ENCODE assay signal across 9 cellular contexts in genomic region chr10:16828114-16828568, GRCh38. TPM values are rescaled to one million over a fixed set of nuclear protein-coding genes. Genes with fewer than 3 reads are reported as not detected.
DNase-seq lines count a peak whose midpoint lies in the region; ATAC-seq and TF ChIP-seq lines count a peak whose summit lies in the region.
"Had no signal": no experiment of that assay in that cellular context is flagged by ENCODE, and none has a peak within 500 bp of the region (broad histone marks: within the 10 kb centered on the region; RNA-seq: fewer than 3 reads in every experiment).

No MANE protein-coding gene starts in this region.

- H3K9me3 ChIP-seq in naive thymus-derived CD4-positive, alpha-beta T cell (ENCODE audit: control insufficient read depth in 2 of 3, low read length in 3 of 3): peaks cover 0 to 1% (median 0%) of the 10 kb centered on the region in 3 experiments

- POLR2A ChIA-PET in naive thymus-derived CD4-positive, alpha-beta T cell (lab: Charles Lee): interaction anchor here (1.0 to 1.9 kb wide), 3 partner anchors 11 to 21 kb away, joined by 3 to 5 read pairs (median 5); partner anchors contain the start of gene RSU1

- H3K27me3 ChIP-seq in naive thymus-derived CD4-positive, alpha-beta T cell (ENCODE audit: control insufficient read depth in 2 of 2, insufficient read depth in 2 of 2, low read length in 2 of 2): no peaks in the 10 kb centered on the region

- H3K4me3 Mint-ChIP-seq in naive thymus-derived CD4-positive, alpha-beta T cell: no peak overlapping the region
- H3K4me3 Mint-ChIP-seq: T-helper 1 cell treated with Interleukin-12 subunit alpha and Interleukin-12 subunit beta and Interleukin-4 antibody, amounts not matched to agents 30 μg/mL and 1 μg/mL, for 36 hours had no signal

- H3K27ac Mint-ChIP-seq in naive thymus-derived CD4-positive, alpha-beta T cell: peak overlapping the region in 3 of 9 donors; percentile 63 to 84 (median 82)
- H3K27ac Mint-ChIP-seq: T-helper 1 cell treated with Interleukin-12 subunit alpha and Interleukin-12 subunit beta and Interleukin-4 antibody, amounts not matched to agents 30 μg/mL and 1 μg/mL, for 36 hours had no signal

- intact Hi-C loops in naive thymus-derived CD4-positive, alpha-beta T cell (cut with micrococcal nuclease): loop anchor here (1.0 to 5.0 kb wide), 8 partner anchors 11 to 914 kb away; partner anchors contain the start of genes RSU1 (in 1 of the 2) and ST8SIA6 (in 1 of the 2)

- DNase-seq in COLO668 (lab: John Stamatoyannopoulos, UW; ENCODE audit: unreplicated experiment) (peak; percentile 43), NOMO-1 treated with DMSO at 0.1 percent for 48 hours (lab: John Stamatoyannopoulos, UW; ENCODE audit: unreplicated experiment) (peak; percentile 78), epithelial cell of proximal tubule (ENCODE audit: low read depth) (no peak), stromal cell of bone marrow (ENCODE audit: low read depth) (peak; percentile 72)
- DNase-seq in activated CD8-positive, alpha-beta memory T cell treated with anti-CD3 and anti-CD28 coated beads, Interleukin-2, amount 50 U/mL, for 48 hours: peak; percentile 62
- peak; percentile 22 to 78 (median 69) for DNase-seq in naive thymus-derived CD4-positive, alpha-beta T cell

- H3K4me3 ChIP-seq in epithelial cell of proximal tubule (ENCODE audit: low read depth, low read length): no peak overlapping the region
- no peak overlapping the region for H3K4me3 ChIP-seq in naive thymus-derived CD4-positive, alpha-beta T cell (ENCODE audit: low read length)

- ATAC-seq in GM19351 (IDR thresholded peaks at IDR 0.05; ENCODE audit: unreplicated experiment) (peak; percentile 90), HG03469 (IDR thresholded peaks at IDR 0.05; ENCODE audit: unreplicated experiment) (peak; percentile 86)
- ATAC-seq in naive thymus-derived CD4-positive, alpha-beta T cell: peak; percentile 96

- H3K36me3 ChIP-seq in naive thymus-derived CD4-positive, alpha-beta T cell (ENCODE audit: control insufficient read depth in 2 of 3, insufficient read depth in 3 of 3, low read length in 3 of 3): no peaks in the 10 kb centered on the region

- peaks cover 0 to 5% (median 3%) of the 10 kb centered on the region in 11 donors for H3K9me3 Mint-ChIP-seq in naive thymus-derived CD4-positive, alpha-beta T cell

- peaks cover 0 to 12% (median 8%) of the 10 kb centered on the region in 7 donors for H3K4me1 Mint-ChIP-seq in naive thymus-derived CD4-positive, alpha-beta T cell

- H3K36me3 Mint-ChIP-seq in naive thymus-derived CD4-positive, alpha-beta T cell: peaks cover 0 to 19% (median 11%) of the 10 kb centered on the region in 5 donors

- TF ChIP-seq CTCF in epithelial cell of proximal tubule (conservative IDR thresholded peaks at IDR 0.05; ENCODE audit: low read depth, low read length): peak; percentile 66

- H3K27ac ChIP-seq in naive thymus-derived CD4-positive, alpha-beta T cell (ENCODE audit: low read depth, low read length): no peak overlapping the region

- H3K4me1 ChIP-seq in naive thymus-derived CD4-positive, alpha-beta T cell (ENCODE audit: control insufficient read depth in 2 of 2, insufficient read depth in 2 of 2, low read length in 2 of 2): no peaks in the 10 kb centered on the region

- CTCF ChIA-PET in naive thymus-derived CD4-positive, alpha-beta T cell (lab: Charles Lee): interaction anchor here (0.8 to 2.1 kb wide), 7 partner anchors 11 to 462 kb away, joined by 3 to 16 read pairs (median 7); partner anchors contain the start of gene RSU1

- peaks cover 0 to 9% (median 0%) of the 10 kb centered on the region in 5 donors for H3K27me3 Mint-ChIP-seq in naive thymus-derived CD4-positive, alpha-beta T cell

RNA-seq across cellular contexts. Expression of gene RSU1, which starts 10.9 kb away (rescaled TPM):
- 46.9 and 60.7 TPM in 2 replicates for total RNA-seq in epithelial cell of proximal tubule
- total RNA-seq in naive thymus-derived CD4-positive, alpha-beta T cell: 10 to 100 TPM; 36.1 to 86.7 (median 48.7) TPM
- 100 to 1,000 TPM; 102 to 108 TPM for polyA plus RNA-seq in naive thymus-derived CD4-positive, alpha-beta T cell
